Comparison of ENCODE assay signal across 11 cellular contexts in genomic region chr2:30362468-30363081, GRCh38.
DNase-seq lines count a peak whose midpoint lies in the region; ATAC-seq and TF ChIP-seq lines count a peak whose summit lies in the region.
"Had no signal": no experiment of that assay in that cellular context is flagged by ENCODE, and none has a peak within 500 bp of the region (broad histone marks: within the 10 kb centered on the region; RNA-seq: fewer than 3 reads in every experiment).

No MANE protein-coding gene starts in this region.

- peaks cover 24 to 48% (median 33%) of the 10 kb centered on the region in 10 experiments for H3K4me1 ChIP-seq in BLaER1 treated with 17β-estradiol and CSF1 and Interleukin-3, amounts not matched to agents 10 nM and 100 nM

- H3K9me3 Mint-ChIP-seq in effector memory CD8-positive, alpha-beta T cell: no peaks in the 10 kb centered on the region
- no peaks in the 10 kb centered on the region for H3K9me3 Mint-ChIP-seq in osteocyte (ENCODE audit: unreplicated experiment)

- H3K27ac Mint-ChIP-seq in effector memory CD8-positive, alpha-beta T cell: peak overlapping the region; percentile 50 to 51
- H3K27ac Mint-ChIP-seq in osteocyte (ENCODE audit: unreplicated experiment): peak overlapping the region; percentile 74

- no peaks in the 10 kb centered on the region for H4K20me1 ChIP-seq in BLaER1 treated with 17β-estradiol and CSF1 and Interleukin-3, amounts not matched to agents 10 nM and 100 nM

- no peaks in the 10 kb centered on the region for H3K27me3 ChIP-seq in BLaER1 treated with 17β-estradiol and CSF1 and Interleukin-3, amounts not matched to agents 10 nM and 100 nM

- no peak overlapping the region for H3K4me3 ChIP-seq in BLaER1 treated with 17β-estradiol and CSF1 and Interleukin-3, amounts not matched to agents 10 nM and 100 nM

- ATAC-seq in effector memory CD8-positive, alpha-beta T cell (replicated peaks): no peak
- ATAC-seq in GM21360 (IDR thresholded peaks at IDR 0.05; ENCODE audit: unreplicated experiment): no peak

- H3K36me3 ChIP-seq in BLaER1 treated with 17β-estradiol and CSF1 and Interleukin-3, amounts not matched to agents 10 nM and 100 nM: no peaks in the 10 kb centered on the region

- H3K9ac ChIP-seq in BLaER1 treated with 17β-estradiol and CSF1 and Interleukin-3, amounts not matched to agents 10 nM and 100 nM: no peak overlapping the region

- no peak overlapping the region for H3K4me3 Mint-ChIP-seq in effector memory CD8-positive, alpha-beta T cell
- H3K4me3 Mint-ChIP-seq in osteocyte (ENCODE audit: unreplicated experiment): no peak overlapping the region

- DNase-seq in M059J (ENCODE audit: low read depth): peak; percentile 88
- no peak for DNase-seq in effector memory CD8-positive, alpha-beta T cell
- no peak for DNase-seq in osteocyte (ENCODE audit: extremely low spot score, unreplicated experiment)
- DNase-seq in T-helper 2 cell: no peak
- no peak for DNase-seq in NCI-H1930 (lab: John Stamatoyannopoulos, UW)
- no peak for DNase-seq in COLO668 (lab: John Stamatoyannopoulos, UW; ENCODE audit: unreplicated experiment)
- DNase-seq: activated T-cell treated with anti-CD3 and anti-CD28 coated beads for 4 hours, NCI-H2029, SHP77 treated with DMSO at 0.1 percent for 48 hours had no signal

- peaks cover 21 to 28% of the 10 kb centered on the region in 2 donors for H3K4me1 Mint-ChIP-seq in effector memory CD8-positive, alpha-beta T cell (ENCODE audit: low read depth in 2 of 2)
- H3K4me1 Mint-ChIP-seq in osteocyte (ENCODE audit: unreplicated experiment): peaks cover 21% of the 10 kb centered on the region

- no peak for TF ChIP-seq CTCF in osteocyte (IDR thresholded peaks at IDR 0.05)

- no peaks in the 10 kb centered on the region for H3K36me3 Mint-ChIP-seq in effector memory CD8-positive, alpha-beta T cell (ENCODE audit: insufficient read depth)
- no peaks in the 10 kb centered on the region for H3K36me3 Mint-ChIP-seq in osteocyte (ENCODE audit: unreplicated experiment)

- peak overlapping the region in 5 of 11 experiments; percentile 6 to 44 (median 40); a peak in 5 of 22 replicates for H3K27ac ChIP-seq in BLaER1 treated with 17β-estradiol and CSF1 and Interleukin-3, amounts not matched to agents 10 nM and 100 nM

- H3K4me2 ChIP-seq in BLaER1 treated with 17β-estradiol and CSF1 and Interleukin-3, amounts not matched to agents 10 nM and 100 nM: peak overlapping the region; percentile 56 to 82 (median 66)

- H3K9me3 ChIP-seq in BLaER1 treated with 17β-estradiol and CSF1 and Interleukin-3, amounts not matched to agents 10 nM and 100 nM (replicated peaks in 1 of 11): no peaks in the 10 kb centered on the region

- H3K27me3 Mint-ChIP-seq in effector memory CD8-positive, alpha-beta T cell: no peaks in the 10 kb centered on the region
- H3K27me3 Mint-ChIP-seq in osteocyte (ENCODE audit: unreplicated experiment): peaks cover 3% of the 10 kb centered on the region
